In the genomic region with DNA sequence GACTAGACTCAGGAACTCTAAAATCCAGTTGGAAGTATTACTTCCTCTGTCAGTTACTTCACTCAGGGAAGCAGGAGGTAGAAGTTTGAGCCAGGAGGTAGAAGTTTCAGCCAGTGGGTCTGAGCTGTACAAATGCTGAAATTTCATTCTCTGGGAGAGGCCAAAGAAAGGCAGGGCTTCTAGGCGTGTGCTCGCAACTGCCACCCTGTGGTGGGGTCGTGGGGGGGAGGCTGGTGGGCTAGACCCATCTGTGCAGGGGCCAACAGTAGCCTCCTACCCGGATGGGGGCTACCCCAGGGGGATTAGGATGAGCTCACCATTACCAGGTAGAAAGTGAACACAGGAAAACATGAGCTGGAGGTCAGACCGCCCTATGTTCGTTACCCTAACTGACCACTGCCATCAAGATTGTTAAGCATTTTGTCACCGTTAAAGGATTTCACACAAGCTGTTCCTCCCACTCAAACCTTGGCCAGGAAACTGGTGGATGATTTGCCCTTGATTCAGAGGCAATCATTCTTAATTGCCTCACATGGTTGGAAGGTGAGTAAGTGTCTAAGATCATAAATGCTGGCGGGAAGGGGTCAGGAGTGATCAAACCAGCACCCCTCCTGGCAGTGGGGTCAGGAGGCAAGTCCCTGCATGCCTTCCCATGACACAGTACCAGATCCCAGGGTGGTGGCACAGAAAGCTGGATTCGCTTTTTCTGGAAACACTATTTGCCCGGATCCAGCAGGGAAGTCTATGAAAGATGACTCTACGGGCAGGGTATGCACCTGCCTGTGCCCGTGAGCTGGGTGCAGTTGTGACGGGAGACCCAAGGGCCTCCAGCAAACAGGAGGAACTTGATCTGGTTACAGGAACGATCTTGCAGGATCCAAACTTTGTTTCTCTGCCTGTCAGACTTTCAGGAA, we compare ENCODE assay signal across 8 cellular contexts. TPM values are rescaled to one million over a fixed set of nuclear protein-coding genes. Genes with fewer than 3 reads are reported as not detected.
DNase-seq lines count a peak whose midpoint lies in the region; ATAC-seq, FAIRE-seq and TF ChIP-seq lines count a peak whose summit lies in the region.

No MANE protein-coding gene starts in this region.

- H3F3A ChIP-seq in GM23338 (replicated peaks; ENCODE audit: low read depth), result peaks cover 4% of the 10 kb centered on the region; the same call in 1 of the 2 replicates

- H3K27me3 Mint-ChIP-seq in GM23338 (ENCODE audit: insufficient read depth, low read depth, poor library complexity), result peaks cover 21% of the 10 kb centered on the region

- no peak overlapping the region for H3K4me2 ChIP-seq in GM23338

- H3K4me1 ChIP-seq in GM23338 (ENCODE audit: insufficient read depth) (peaks cover 5% of the 10 kb centered on the region), small intestine (ENCODE audit: control insufficient read depth in 2 of 2, insufficient read depth in 1 of 2, low read depth in 1 of 2, low read length in 1 of 2) (peaks cover 6 to 7% of the 10 kb centered on the region in 2 donors)

- H3K9me3 ChIP-seq in small intestine (ENCODE audit: control insufficient read depth, low read depth), result no peaks in the 10 kb centered on the region

- H3K9me3 Mint-ChIP-seq in GM23338, result peaks cover 6% of the 10 kb centered on the region; the same call in 2 of the 3 replicates

- peaks cover 14% of the 10 kb centered on the region for H3K4me1 Mint-ChIP-seq in GM23338

- H3K27ac Mint-ChIP-seq in GM23338, result no peak overlapping the region

- no peaks in the 10 kb centered on the region for H4K20me1 ChIP-seq in GM23338 (replicated peaks; ENCODE audit: insufficient read depth)

- FAIRE-seq in RCC 7860 (lab: Jason Lieb, UNC) (peak; percentile 98), small intestine (lab: Jason Lieb, UNC) (no peak)

- H3K27me3 ChIP-seq in GM23338 (ENCODE audit: insufficient read depth) (peaks cover 15% of the 10 kb centered on the region), small intestine (ENCODE audit: control insufficient read depth in 2 of 2, insufficient read depth in 2 of 2, low read length in 2 of 2) (no peaks in the 10 kb centered on the region)

- WGBS in small intestine, 3 donors, result 13 to 50% (median 28%) methylated on average over 14 of the region's 14 CpGs

- ATAC-seq in GM23338 (peak; percentile 58), HG03280 (IDR thresholded peaks at IDR 0.05; ENCODE audit: unreplicated experiment) (no peak)

- peak; percentile 57 to 69 for TF ChIP-seq CTCF in GM23338 (conservative IDR thresholded peaks at IDR 0.05; ENCODE audit: low read depth in 2 of 2)
- peak; percentile 47 for TF ChIP-seq CTCF in fibroblast of pulmonary artery (IDR thresholded peaks at IDR 0.05; ENCODE audit: low read length, missing control alignments)

- no peak overlapping the region for H3K4me3 Mint-ChIP-seq in GM23338

- peaks cover 7% of the 10 kb centered on the region; the same call in 2 of the 3 replicates for H3K36me3 Mint-ChIP-seq in GM23338 (ENCODE audit: low read depth)

- H3K4me3 ChIP-seq in GM23338 (no peak overlapping the region), fibroblast of pulmonary artery (replicated peaks; ENCODE audit: low read depth, low read length) (no peak overlapping the region), small intestine (ENCODE audit: low read depth in 1 of 2, low read length in 2 of 2) (no peak overlapping the region)

- H3K79me2 ChIP-seq in GM23338 (replicated peaks; ENCODE audit: insufficient read depth), result no peaks in the 10 kb centered on the region

- DNase-seq in GM23338 (ENCODE audit: low spot score) (peak; percentile 59), RCC 7860 (ENCODE audit: low spot score) (peak; percentile 100), fibroblast of pulmonary artery (ENCODE audit: low read depth) (peak; percentile 72), small intestine (peak; percentile 98), NCI-H2171 treated with DMSO at 0.1 percent for 48 hours (lab: John Stamatoyannopoulos, UW) (no peak), GF-D8 (lab: John Stamatoyannopoulos, UW) (no peak), NOMO-1 (lab: John Stamatoyannopoulos, UW; ENCODE audit: unreplicated experiment in 2 of 2) (no peak)

- H3K36me3 ChIP-seq in GM23338 (ENCODE audit: insufficient read depth), result no peaks in the 10 kb centered on the region
- H3K36me3 ChIP-seq in small intestine (ENCODE audit: control insufficient read depth in 2 of 2, insufficient read depth in 2 of 2, low read length in 2 of 2), result no peaks in the 10 kb centered on the region

- H3K27ac ChIP-seq in GM23338 (ENCODE audit: low read depth) (no peak overlapping the region), small intestine (ENCODE audit: low read depth in 1 of 2, low read length in 1 of 2) (peak overlapping the region; percentile 89 to 92)

- peak overlapping the region; percentile 83 for H2AFZ ChIP-seq in GM23338

- no peaks in the 10 kb centered on the region for H3K9me2 ChIP-seq in GM23338 (ENCODE audit: insufficient read depth)

TF ChIP-seq in GM23338, 12 proteins besides CTCF, POLR2A, EP300 and RAD21 (continues in another document):
- no peak for TF ChIP-seq ZNF462 (CRISPR knock-in tag; IDR thresholded peaks at IDR 0.05)

RNA-seq across cellular contexts. Expression of gene FHL2, which starts 5.2 kb away (rescaled TPM):
- 30.9 and 35.7 TPM in 2 replicates for total RNA-seq in GM23338 (2014; rRNA removed; shearing (Covaris generic))
- polyA plus RNA-seq in GM23338 (2016; fragmentation: Nextera tagmentation; extraction: Ambion mirVana) (27.2 and 29.0 TPM in 2 replicates), small intestine (100 to 1,000 TPM in 2 of 3 donors, 10 to 100 TPM in 1; 39.4 to 150 (median 112) TPM)

Comparison
In these comparisons a context has a peak if more than half of its experiments do, and no peak if none do; other contexts are left out.
1. DNase-seq: peak in GM23338 (single experiment), RCC 7860 (single experiment), fibroblast of pulmonary artery (single experiment) and small intestine (single experiment); none in NCI-H2171 treated with DMSO at 0.1 percent for 48 hours (single experiment), GF-D8 (single experiment) and NOMO-1 (0 of 2).